ENCODE assay signal across 1 cellular context in the genomic region with DNA sequence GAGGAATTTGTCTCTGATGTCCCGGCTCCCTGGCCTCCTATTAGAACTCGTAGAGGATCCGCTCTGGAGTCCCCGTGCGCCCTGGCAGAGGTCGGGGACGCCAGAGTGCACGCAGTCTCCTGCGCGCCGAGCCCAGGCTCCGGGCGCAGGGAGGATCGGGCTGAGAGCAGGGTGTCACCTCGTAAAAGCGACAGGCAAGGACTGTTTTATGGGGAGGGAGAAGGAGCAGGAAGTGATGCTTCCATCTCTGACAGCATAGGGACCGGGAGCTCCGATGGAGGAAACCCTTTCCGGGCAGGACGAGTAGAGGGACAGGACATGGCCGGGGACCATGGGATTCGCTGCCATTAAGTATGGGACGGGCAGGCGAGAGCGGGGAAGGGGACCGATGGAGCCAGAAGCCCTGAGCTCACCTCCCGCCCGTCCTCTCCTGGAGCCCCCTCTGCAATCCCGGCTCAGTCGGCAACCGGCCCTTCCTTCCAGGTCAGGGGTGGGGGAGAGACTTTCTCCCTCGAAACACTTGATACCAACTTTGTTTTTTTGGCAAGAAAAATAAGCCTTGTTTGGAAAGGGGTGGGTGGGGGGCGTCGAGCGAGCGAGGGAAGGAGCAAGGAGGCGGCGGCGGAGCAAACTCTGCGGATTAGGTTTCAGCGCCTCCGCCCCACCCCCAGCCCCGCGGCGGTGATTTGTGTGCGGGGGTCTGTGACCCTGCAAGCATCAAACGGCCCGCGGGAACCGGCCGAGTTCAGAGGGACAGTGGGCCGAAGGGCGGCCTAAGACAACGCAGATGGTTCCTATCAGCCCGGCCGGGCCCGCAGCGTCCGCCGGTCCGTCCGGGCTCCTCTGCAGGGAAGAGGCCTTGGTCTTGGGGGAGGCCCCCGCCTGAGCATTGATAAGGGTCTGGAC.
TF ChIP-seq lines count a peak whose summit lies in the region.

No MANE protein-coding gene starts in this region.

TF ChIP-seq in GM23338, 12 proteins besides CTCF, POLR2A, EP300 and RAD21 (continued from another document):
- TF ChIP-seq, protein P1, sequence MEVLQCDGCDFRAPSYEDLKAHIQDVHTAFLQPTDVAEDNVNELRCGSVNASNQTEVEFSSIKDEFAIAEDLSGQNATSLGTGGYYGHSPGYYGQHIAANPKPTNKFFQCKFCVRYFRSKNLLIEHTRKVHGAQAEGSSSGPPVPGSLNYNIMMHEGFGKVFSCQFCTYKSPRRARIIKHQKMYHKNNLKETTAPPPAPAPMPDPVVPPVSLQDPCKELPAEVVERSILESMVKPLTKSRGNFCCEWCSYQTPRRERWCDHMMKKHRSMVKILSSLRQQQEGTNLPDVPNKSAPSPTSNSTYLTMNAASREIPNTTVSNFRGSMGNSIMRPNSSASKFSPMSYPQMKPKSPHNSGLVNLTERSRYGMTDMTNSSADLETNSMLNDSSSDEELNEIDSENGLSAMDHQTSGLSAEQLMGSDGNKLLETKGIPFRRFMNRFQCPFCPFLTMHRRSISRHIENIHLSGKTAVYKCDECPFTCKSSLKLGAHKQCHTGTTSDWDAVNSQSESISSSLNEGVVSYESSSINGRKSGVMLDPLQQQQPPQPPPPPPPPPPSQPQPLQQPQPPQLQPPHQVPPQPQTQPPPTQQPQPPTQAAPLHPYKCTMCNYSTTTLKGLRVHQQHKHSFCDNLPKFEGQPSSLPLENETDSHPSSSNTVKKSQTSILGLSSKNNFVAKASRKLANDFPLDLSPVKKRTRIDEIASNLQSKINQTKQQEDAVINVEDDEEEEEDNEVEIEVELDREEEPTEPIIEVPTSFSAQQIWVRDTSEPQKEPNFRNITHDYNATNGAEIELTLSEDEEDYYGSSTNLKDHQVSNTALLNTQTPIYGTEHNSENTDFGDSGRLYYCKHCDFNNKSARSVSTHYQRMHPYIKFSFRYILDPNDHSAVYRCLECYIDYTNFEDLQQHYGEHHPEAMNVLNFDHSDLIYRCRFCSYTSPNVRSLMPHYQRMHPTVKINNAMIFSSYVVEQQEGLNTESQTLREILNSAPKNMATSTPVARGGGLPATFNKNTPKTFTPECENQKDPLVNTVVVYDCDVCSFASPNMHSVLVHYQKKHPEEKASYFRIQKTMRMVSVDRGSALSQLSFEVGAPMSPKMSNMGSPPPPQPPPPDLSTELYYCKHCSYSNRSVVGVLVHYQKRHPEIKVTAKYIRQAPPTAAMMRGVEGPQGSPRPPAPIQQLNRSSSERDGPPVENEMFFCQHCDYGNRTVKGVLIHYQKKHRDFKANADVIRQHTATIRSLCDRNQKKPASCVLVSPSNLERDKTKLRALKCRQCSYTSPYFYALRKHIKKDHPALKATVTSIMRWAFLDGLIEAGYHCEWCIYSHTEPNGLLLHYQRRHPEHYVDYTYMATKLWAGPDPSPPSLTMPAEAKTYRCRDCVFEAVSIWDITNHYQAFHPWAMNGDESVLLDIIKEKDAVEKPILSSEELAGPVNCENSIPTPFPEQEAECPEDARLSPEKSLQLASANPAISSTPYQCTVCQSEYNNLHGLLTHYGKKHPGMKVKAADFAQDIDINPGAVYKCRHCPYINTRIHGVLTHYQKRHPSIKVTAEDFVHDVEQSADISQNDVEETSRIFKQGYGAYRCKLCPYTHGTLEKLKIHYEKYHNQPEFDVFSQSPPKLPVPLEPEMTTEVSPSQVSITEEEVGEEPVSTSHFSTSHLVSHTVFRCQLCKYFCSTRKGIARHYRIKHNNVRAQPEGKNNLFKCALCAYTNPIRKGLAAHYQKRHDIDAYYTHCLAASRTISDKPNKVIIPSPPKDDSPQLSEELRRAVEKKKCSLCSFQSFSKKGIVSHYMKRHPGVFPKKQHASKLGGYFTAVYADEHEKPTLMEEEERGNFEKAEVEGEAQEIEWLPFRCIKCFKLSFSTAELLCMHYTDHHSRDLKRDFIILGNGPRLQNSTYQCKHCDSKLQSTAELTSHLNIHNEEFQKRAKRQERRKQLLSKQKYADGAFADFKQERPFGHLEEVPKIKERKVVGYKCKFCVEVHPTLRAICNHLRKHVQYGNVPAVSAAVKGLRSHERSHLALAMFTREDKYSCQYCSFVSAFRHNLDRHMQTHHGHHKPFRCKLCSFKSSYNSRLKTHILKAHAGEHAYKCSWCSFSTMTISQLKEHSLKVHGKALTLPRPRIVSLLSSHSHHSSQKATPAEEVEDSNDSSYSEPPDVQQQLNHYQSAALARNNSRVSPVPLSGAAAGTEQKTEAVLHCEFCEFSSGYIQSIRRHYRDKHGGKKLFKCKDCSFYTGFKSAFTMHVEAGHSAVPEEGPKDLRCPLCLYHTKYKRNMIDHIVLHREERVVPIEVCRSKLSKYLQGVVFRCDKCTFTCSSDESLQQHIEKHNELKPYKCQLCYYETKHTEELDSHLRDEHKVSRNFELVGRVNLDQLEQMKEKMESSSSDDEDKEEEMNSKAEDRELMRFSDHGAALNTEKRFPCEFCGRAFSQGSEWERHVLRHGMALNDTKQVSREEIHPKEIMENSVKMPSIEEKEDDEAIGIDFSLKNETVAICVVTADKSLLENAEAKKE (CRISPR knock-in tag; IDR thresholded peaks at IDR 0.05), result no peak
- TF ChIP-seq EZH2 (IDR thresholded peaks at IDR 0.05; ENCODE audit: low read depth, unreplicated experiment), result peak; percentile 94
